ENCODE assay signal across 24 cellular contexts in the genomic region with DNA sequence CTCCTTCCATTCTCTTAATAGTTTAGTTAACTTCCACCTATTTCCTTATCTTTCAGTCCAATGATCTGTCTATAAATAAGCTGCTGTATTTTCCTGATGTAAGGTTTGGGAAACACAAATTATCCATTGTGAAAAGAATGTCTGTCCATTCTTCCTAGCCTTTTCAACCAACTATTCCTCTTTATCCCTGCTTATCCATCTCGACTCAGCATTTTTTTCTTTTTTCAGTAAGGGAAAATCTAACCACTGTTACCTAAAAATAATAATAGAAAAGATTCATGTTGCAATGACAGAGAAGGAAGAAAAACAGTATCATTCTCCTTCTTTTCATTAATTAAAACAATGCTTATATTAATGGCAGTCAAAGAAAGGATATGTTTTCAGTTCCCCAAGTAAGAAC.
"Had no signal": no experiment of that assay in that cellular context is flagged by ENCODE, and none has a peak within 500 bp of the region (broad histone marks: within the 10 kb centered on the region; RNA-seq: fewer than 3 reads in every experiment).

No MANE protein-coding gene starts in this region.

- ATAC-seq: naive thymus-derived CD4-positive, alpha-beta T cell; natural killer cell treated with Interleukin-12 subunit alpha and Interleukin-12 subunit beta and Interleukin-15 and Interleukin-18, amount 100 ng/mL, for 72 hours; pancreas; right cardiac atrium; stimulated activated memory B cell treated with anti-CD40 and anti-IgM and Interleukin-4, amounts not matched to agents 10 μg/mL and 1 μg/mL and 100 μg/mL, for 72 hours; stimulated activated naive CD8-positive, alpha-beta T cell treated with anti-CD3 and anti-CD28 coated beads, Interleukin-15, amount 100 ng/mL, for 72 hours had no signal

- H3K4me3 ChIP-seq: left ventricle myocardium inferior, lung, pancreas, prostate gland, smooth muscle cell, tibial nerve, uterus had no signal

- H3K9me3 Mint-ChIP-seq: type B pancreatic cell had no signal

- H3K27ac ChIP-seq: left ventricle myocardium inferior, pancreas, prostate gland, tibial nerve, uterus had no signal

- DNase-seq: islet precursor cell; left ventricle myocardium inferior; mesendoderm; naive thymus-derived CD4-positive, alpha-beta T cell; pancreas; posterior cingulate gyrus; retina; right cardiac atrium; stimulated activated CD4-positive, alpha-beta T cell treated with anti-CD3 and anti-CD28 coated beads, Interleukin-1b, Interleukin-23, amount 100 ng/mL, for 48 hours; stimulated activated CD4-positive, alpha-beta T cell treated with anti-CD3 and anti-CD28 coated beads, Interleukin-2, amount 100 ng/mL, for 48 hours; stimulated activated CD4-positive, alpha-beta T cell treated with anti-CD3 and anti-CD28 coated beads, Interleukin-4, amount 100 ng/mL, for 4 hours; stimulated activated CD8-positive, alpha-beta memory T cell treated with anti-CD3 and anti-CD28 coated beads, Interleukin-4, amount 100 ng/mL, for 48 hours; stimulated activated naive CD4-positive, alpha-beta T cell treated with Interleukin-2 at 50 U/mL for 16 hours; stimulated activated naive CD8-positive, alpha-beta T cell treated with anti-CD3 and anti-CD28 coated beads, Interleukin-15, amount 100 ng/mL, for 72 hours; substantia nigra; uterus had no signal

- H3K27ac Mint-ChIP-seq: mesothelial cell of epicardium; natural killer cell treated with Interleukin-12 subunit alpha and Interleukin-12 subunit beta and Interleukin-15 and Interleukin-18, amount 100 ng/mL, for 72 hours; stimulated activated memory B cell treated with anti-CD40 and anti-IgM and Interleukin-4, amounts not matched to agents 10 μg/mL and 1 μg/mL and 100 μg/mL, for 72 hours; stimulated activated naive CD8-positive, alpha-beta T cell treated with anti-CD3 and anti-CD28 coated beads, Interleukin-15, amount 100 ng/mL, for 72 hours; type B pancreatic cell had no signal

- FAIRE-seq: pancreas had no signal

- H3K4me2 ChIP-seq: smooth muscle cell had no signal

- H3K4me1 Mint-ChIP-seq: stimulated activated memory B cell treated with anti-CD40 and anti-IgM and Interleukin-4, amounts not matched to agents 10 μg/mL and 1 μg/mL and 100 μg/mL, for 72 hours; stimulated activated naive CD8-positive, alpha-beta T cell treated with anti-CD3 and anti-CD28 coated beads, Interleukin-15, amount 100 ng/mL, for 72 hours had no signal

- H3K27me3 Mint-ChIP-seq: naive thymus-derived CD4-positive, alpha-beta T cell; natural killer cell treated with Interleukin-12 subunit alpha and Interleukin-12 subunit beta and Interleukin-15 and Interleukin-18, amount 100 ng/mL, for 72 hours; stimulated activated memory B cell treated with anti-CD40 and anti-IgM and Interleukin-4, amounts not matched to agents 10 μg/mL and 1 μg/mL and 100 μg/mL, for 72 hours; stimulated activated naive CD8-positive, alpha-beta T cell treated with anti-CD3 and anti-CD28 coated beads, Interleukin-15, amount 100 ng/mL, for 72 hours; type B pancreatic cell had no signal

- H3K9me3 ChIP-seq: left ventricle myocardium inferior, pancreas, prostate gland, tibial nerve, uterus had no signal

- H3K4me1 ChIP-seq: left ventricle myocardium inferior, pancreas, prostate gland, tibial nerve, uterus had no signal

- H3K4me3 Mint-ChIP-seq: mesothelial cell of epicardium; naive thymus-derived CD4-positive, alpha-beta T cell; natural killer cell treated with Interleukin-12 subunit alpha and Interleukin-12 subunit beta and Interleukin-15 and Interleukin-18, amount 100 ng/mL, for 72 hours; stimulated activated memory B cell treated with anti-CD40 and anti-IgM and Interleukin-4, amounts not matched to agents 10 μg/mL and 1 μg/mL and 100 μg/mL, for 72 hours; stimulated activated naive CD8-positive, alpha-beta T cell treated with anti-CD3 and anti-CD28 coated beads, Interleukin-15, amount 100 ng/mL, for 72 hours; type B pancreatic cell had no signal
